ENCODE assay signal across 1 cellular context in genomic region chr16:8549843-8550412, GRCh38.
TF ChIP-seq lines count a peak whose summit lies in the region.

No MANE protein-coding gene starts in this region.

TF ChIP-seq in HepG2, 621 proteins besides CTCF, POLR2A, EP300 and RAD21 (continued from another document):
- TF ChIP-seq ZBTB40 (IDR thresholded peaks at IDR 0.05) = no peak
- peak; percentile 37; the same call in 1 of the 2 replicates for TF ChIP-seq ZBTB40 (CRISPR knock-in tag; IDR thresholded peaks at IDR 0.05)
- TF ChIP-seq ZNF44 (CRISPR knock-in tag; IDR thresholded peaks at IDR 0.05) = no peak
- TF ChIP-seq, protein P1, sequence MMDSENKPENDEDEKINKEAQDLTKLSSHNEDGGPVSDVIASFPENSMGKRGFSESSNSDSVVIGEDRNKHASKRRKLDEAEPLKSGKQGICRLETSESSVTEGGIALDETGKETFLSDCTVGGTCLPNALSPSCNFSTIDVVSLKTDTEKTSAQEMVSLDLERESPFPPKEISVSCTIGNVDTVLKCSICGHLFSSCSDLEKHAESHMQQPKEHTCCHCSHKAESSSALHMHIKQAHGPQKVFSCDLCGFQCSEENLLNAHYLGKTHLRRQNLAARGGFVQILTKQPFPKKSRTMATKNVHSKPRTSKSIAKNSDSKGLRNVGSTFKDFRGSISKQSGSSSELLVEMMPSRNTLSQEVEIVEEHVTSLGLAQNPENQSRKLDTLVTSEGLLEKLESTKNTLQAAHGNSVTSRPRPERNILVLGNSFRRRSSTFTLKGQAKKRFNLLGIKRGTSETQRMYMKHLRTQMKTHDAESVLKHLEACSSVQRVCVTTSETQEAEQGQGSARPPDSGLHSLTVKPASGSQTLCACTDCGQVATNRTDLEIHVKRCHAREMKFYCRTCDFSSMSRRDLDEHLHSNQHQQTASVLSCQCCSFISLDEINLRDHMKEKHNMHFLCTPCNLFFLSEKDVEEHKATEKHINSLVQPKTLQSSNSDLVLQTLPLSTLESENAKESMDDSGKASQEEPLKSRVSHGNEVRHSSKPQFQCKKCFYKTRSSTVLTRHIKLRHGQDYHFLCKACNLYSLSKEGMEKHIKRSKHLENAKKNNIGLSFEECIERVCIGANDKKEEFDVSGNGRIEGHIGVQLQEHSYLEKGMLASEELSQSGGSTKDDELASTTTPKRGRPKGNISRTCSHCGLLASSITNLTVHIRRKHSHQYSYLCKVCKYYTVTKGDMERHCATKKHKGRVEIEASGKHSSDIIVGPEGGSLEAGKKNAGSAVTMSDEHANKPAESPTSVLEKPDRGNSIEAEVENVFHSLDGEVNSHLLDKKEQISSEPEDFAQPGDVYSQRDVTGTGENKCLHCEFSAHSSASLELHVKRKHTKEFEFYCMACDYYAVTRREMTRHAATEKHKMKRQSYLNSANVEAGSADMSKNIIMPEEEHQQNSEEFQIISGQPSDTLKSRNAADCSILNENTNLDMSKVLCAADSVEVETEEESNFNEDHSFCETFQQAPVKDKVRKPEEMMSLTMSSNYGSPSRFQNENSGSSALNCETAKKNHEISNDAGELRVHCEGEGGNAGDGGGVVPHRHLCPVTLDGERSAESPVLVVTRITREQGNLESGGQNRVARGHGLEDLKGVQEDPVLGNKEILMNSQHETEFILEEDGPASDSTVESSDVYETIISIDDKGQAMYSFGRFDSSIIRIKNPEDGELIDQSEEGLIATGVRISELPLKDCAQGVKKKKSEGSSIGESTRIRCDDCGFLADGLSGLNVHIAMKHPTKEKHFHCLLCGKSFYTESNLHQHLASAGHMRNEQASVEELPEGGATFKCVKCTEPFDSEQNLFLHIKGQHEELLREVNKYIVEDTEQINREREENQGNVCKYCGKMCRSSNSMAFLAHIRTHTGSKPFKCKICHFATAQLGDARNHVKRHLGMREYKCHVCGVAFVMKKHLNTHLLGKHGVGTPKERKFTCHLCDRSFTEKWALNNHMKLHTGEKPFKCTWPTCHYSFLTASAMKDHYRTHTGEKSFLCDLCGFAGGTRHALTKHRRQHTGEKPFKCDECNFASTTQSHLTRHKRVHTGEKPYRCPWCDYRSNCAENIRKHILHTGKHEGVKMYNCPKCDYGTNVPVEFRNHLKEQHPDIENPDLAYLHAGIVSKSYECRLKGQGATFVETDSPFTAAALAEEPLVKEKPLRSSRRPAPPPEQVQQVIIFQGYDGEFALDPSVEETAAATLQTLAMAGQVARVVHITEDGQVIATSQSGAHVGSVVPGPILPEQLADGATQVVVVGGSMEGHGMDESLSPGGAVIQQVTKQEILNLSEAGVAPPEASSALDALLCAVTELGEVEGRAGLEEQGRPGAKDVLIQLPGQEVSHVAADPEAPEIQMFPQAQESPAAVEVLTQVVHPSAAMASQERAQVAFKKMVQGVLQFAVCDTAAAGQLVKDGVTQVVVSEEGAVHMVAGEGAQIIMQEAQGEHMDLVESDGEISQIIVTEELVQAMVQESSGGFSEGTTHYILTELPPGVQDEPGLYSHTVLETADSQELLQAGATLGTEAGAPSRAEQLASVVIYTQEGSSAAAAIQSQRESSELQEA (CRISPR knock-in tag; IDR thresholded peaks at IDR 0.05; ENCODE audit: not compliant biosample characterization) = no peak
